9 cellular contexts compared by ENCODE assay signal in the genomic region with DNA sequence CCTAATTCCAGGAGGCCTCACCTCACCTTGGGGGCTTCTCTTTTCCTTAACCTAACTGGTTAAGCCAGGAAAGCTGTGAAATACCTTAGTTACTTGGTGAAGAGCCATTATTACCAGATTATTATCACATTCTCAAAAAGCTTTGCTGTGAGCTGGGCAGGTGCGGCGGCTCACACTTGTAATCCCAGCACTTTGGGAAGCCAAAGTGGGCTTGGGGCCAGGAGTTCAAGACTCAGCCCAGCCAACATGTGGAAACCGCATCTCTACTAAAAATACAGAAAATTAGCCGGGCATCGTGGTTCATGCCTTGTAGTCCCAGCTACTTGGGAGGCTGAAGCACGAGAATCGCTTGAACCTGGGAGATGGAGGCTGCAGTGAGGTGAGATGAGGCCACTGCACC.
A peak's percentile ranks its signal among the peaks of the same experiment; 100 is the strongest.
DNase-seq lines count a peak whose midpoint lies in the region; ATAC-seq, FAIRE-seq and TF ChIP-seq lines count a peak whose summit lies in the region.
"Had no signal": no experiment of that assay in that cellular context is flagged by ENCODE, and none has a peak within 500 bp of the region (broad histone marks: within the 10 kb centered on the region; RNA-seq: fewer than 3 reads in every experiment).

No MANE protein-coding gene starts in this region.

- peak overlapping the region; percentile 89 for H2BK120ac ChIP-seq in IMR-90 (ENCODE audit: low read depth, low read length)

- peak; percentile 27 for FAIRE-seq in G401.6 (lab: Jason Lieb, UNC)

- H3K9me3 ChIP-seq in IMR-90 (ENCODE audit: control insufficient read depth, insufficient read depth, low read length), result no peaks in the 10 kb centered on the region

- H3K79me1 ChIP-seq in IMR-90 (ENCODE audit: low read depth in 1 of 2, low read length in 2 of 2), result 0 out of 4 replicates have a peak, but pooled peaks cover 0 to 6% of the 10 kb centered on the region in 2 experiments

- intact Hi-C loops in IMR-90 (cut with micrococcal nuclease), result loop anchor here (5.0 kb wide), 1 partner anchor 100 kb away; a partner anchor contains a TSS
- intact Hi-C loops in activated naive CD4-positive, alpha-beta T cell treated with anti-CD3 and anti-CD28 coated beads for 36 hours (cut with micrococcal nuclease), result no loop called here

- TF ChIP-seq RAD21 in IMR-90 (IDR thresholded peaks at IDR 0.05; ENCODE audit: low read length), result no peak

- peak overlapping the region; percentile 18; the same call in 1 of the 2 replicates for H3K4me2 ChIP-seq in IMR-90 (ENCODE audit: low read depth, low read length)

- no peak for ATAC-seq in IMR-90 (ENCODE audit: low read depth)
- no peak for ATAC-seq in esophagus mucosa

- peak overlapping the region; percentile 83; the same call in 2 of the 3 replicates for H2BK15ac ChIP-seq in IMR-90 (ENCODE audit: low read depth, low read length)

- H3K36me3 Mint-ChIP-seq in activated naive CD4-positive, alpha-beta T cell treated with anti-CD3 and anti-CD28 coated beads for 36 hours (ENCODE audit: low read depth), result no peaks in the 10 kb centered on the region
- H3K36me3 Mint-ChIP-seq: naive thymus-derived CD8-positive, alpha-beta T cell had no signal

- no peaks in the 10 kb centered on the region for H3K27me3 ChIP-seq in IMR-90 (ENCODE audit: control insufficient read depth, insufficient read depth, low read length)
- H3K27me3 ChIP-seq in rectal smooth muscle tissue (ENCODE audit: control insufficient read depth, insufficient read depth, low read length), result no peaks in the 10 kb centered on the region

- WGBS in IMR-90 (ENCODE audit: extremely low coverage in 2 of 2, insufficient read length in 1 of 2), 2 experiments, result no CpG with 5 or more reads among the region's 7 CpGs

- in situ Hi-C loops in IMR-90 (cut with MboI; ENCODE audit: low sequenced_read_pairs), result loop anchor here (5.0 kb wide), 1 partner anchor 80 kb away; no protein-coding TSS in a partner anchor

- peak overlapping the region; percentile 90 for H3K27ac ChIP-seq in IMR-90 (ENCODE audit: insufficient read depth, low read length)
- peak overlapping the region; percentile 89 for H3K27ac ChIP-seq in epithelial cell of prostate
- H3K27ac ChIP-seq in rectal smooth muscle tissue (ENCODE audit: low read depth, low read length), result peak overlapping the region; percentile 96

- no peak for TF ChIP-seq POLR2A in IMR-90 (IDR thresholded peaks at IDR 0.05; ENCODE audit: low read depth, low read length)

- H4K8ac ChIP-seq in IMR-90 (ENCODE audit: low read depth in 2 of 2, low read length in 2 of 2), result peak overlapping the region; percentile 5 to 85

- H2AFZ ChIP-seq in IMR-90 (replicated peaks; ENCODE audit: low read length, poor library complexity), result no peak overlapping the region

- H3K9ac ChIP-seq in IMR-90 (ENCODE audit: low read depth, low read length) (peak overlapping the region; percentile 47; the same call in 1 of the 2 replicates), rectal smooth muscle tissue (ENCODE audit: low read length) (no peak overlapping the region)

- peak overlapping the region; percentile 94 for H2BK20ac ChIP-seq in IMR-90 (ENCODE audit: low read depth, low read length)

- peaks cover 10% of the 10 kb centered on the region for H3K4me1 Mint-ChIP-seq in activated naive CD4-positive, alpha-beta T cell treated with anti-CD3 and anti-CD28 coated beads for 36 hours (ENCODE audit: low read depth)

- CTCF ChIA-PET in IMR-90 (lab: Yijun Ruan, JAX), result no interaction called here
- CTCF ChIA-PET in activated naive CD4-positive, alpha-beta T cell treated with anti-CD3 and anti-CD28 coated beads for 36 hours (lab: Charles Lee), result no interaction called here

- H4K20me1 ChIP-seq in IMR-90 (ENCODE audit: insufficient read depth, low read length), result no peaks in the 10 kb centered on the region

- no peak for DNase-seq in IMR-90
- no peak for DNase-seq in epithelial cell of prostate (ENCODE audit: low read depth, low spot score)
- DNase-seq in NCI-H69 (lab: John Stamatoyannopoulos, UW), result no peak
- DNase-seq in NOMO-1 treated with dmso at 0.1 percent for 144 hours (lab: John Stamatoyannopoulos, UW; ENCODE audit: unreplicated experiment), result no peak
- no peak for DNase-seq in activated naive CD4-positive, alpha-beta T cell treated with anti-CD3 and anti-CD28 coated beads for 36 hours

- H3K14ac ChIP-seq in IMR-90 (replicated peaks; ENCODE audit: low read depth, low read length), result peak overlapping the region; percentile 74

- peak overlapping the region; percentile 90 for H3K18ac ChIP-seq in IMR-90 (ENCODE audit: low read depth, low read length)

- H3K4me3 Mint-ChIP-seq in activated naive CD4-positive, alpha-beta T cell treated with anti-CD3 and anti-CD28 coated beads for 36 hours, result no peak overlapping the region

- H3K23ac ChIP-seq in IMR-90 (ENCODE audit: low read depth, low read length), result peak overlapping the region; percentile 63

- no peak overlapping the region for H3K4me3 ChIP-seq in IMR-90 (ENCODE audit: insufficient read depth, low read depth, low read length)
- H3K4me3 ChIP-seq in rectal smooth muscle tissue (ENCODE audit: low read length), result no peak overlapping the region

- peaks cover 5% of the 10 kb centered on the region for H3K27me3 Mint-ChIP-seq in activated naive CD4-positive, alpha-beta T cell treated with anti-CD3 and anti-CD28 coated beads for 36 hours (ENCODE audit: low read depth)

- H3K27ac Mint-ChIP-seq in activated naive CD4-positive, alpha-beta T cell treated with anti-CD3 and anti-CD28 coated beads for 36 hours, result no peak overlapping the region

- peak overlapping the region; percentile 88 for H4K5ac ChIP-seq in IMR-90 (ENCODE audit: low read depth, low read length)

- peak overlapping the region; percentile 95 for H3K4ac ChIP-seq in IMR-90 (ENCODE audit: low read depth, low read length)

- peak overlapping the region; percentile 69 for H2AK5ac ChIP-seq in IMR-90 (ENCODE audit: low read depth, low read length)

- peak overlapping the region; percentile 96 for H2BK5ac ChIP-seq in IMR-90 (ENCODE audit: low read depth, low read length, poor library complexity, severe bottlenecking)

- peak overlapping the region; percentile 63 for H3K56ac ChIP-seq in IMR-90 (ENCODE audit: extremely low read depth, insufficient read depth, low read length)

- dilution Hi-C loops in IMR-90 (cut with HindIII; ENCODE audit: low sequenced_read_pairs, unreplicated experiment), result no loop called here

- TF ChIP-seq CTCF in IMR-90 (conservative IDR thresholded peaks at IDR 0.05; ENCODE audit: low read depth, low read length), result no peak

- peaks cover 13% of the 10 kb centered on the region for H3K9me1 ChIP-seq in IMR-90 (ENCODE audit: insufficient read depth, low read length)

- H3K9me3 Mint-ChIP-seq in activated naive CD4-positive, alpha-beta T cell treated with anti-CD3 and anti-CD28 coated beads for 36 hours, result no peaks in the 10 kb centered on the region
- H3K9me3 Mint-ChIP-seq: naive thymus-derived CD8-positive, alpha-beta T cell had no signal

- H3K4me1 ChIP-seq in IMR-90 (ENCODE audit: control insufficient read depth, insufficient read depth, low read length), result peaks cover 24% of the 10 kb centered on the region
- peaks cover 13% of the 10 kb centered on the region for H3K4me1 ChIP-seq in rectal smooth muscle tissue (ENCODE audit: control insufficient read depth, insufficient read depth, low read length)

- H2AK9ac ChIP-seq in IMR-90 (replicated peaks; ENCODE audit: low read depth, low read length, poor library complexity), result peak overlapping the region; percentile 78

- H4K91ac ChIP-seq in IMR-90 (ENCODE audit: insufficient read depth, low read depth, low read length), result peak overlapping the region; percentile 82

- POLR2A ChIA-PET in IMR-90 (lab: Charles Lee; ENCODE audit: unreplicated experiment), result interaction anchor here (0.7 to 1.5 kb wide), 2 partner anchors 56 to 104 kb away, joined by 4 read pairs; no protein-coding TSS in a partner anchor

- no peaks in the 10 kb centered on the region for H3K36me3 ChIP-seq in IMR-90 (ENCODE audit: control insufficient read depth, insufficient read depth, low read length)
- H3K36me3 ChIP-seq in rectal smooth muscle tissue (ENCODE audit: control insufficient read depth, insufficient read depth, low read length), result no peaks in the 10 kb centered on the region

- BruUV-seq in IMR-90 (replicated peaks; lab: Mats Ljungman, UMichigan), result no TSS peak

TF ChIP-seq in IMR-90, 13 proteins besides CTCF, POLR2A, EP300 and RAD21:
- no peak for TF ChIP-seq MAZ (IDR thresholded peaks at IDR 0.05; ENCODE audit: borderline replicate concordance, low read depth, low read length)
- no peak for TF ChIP-seq CEBPB (IDR thresholded peaks at IDR 0.05; ENCODE audit: low read depth, low read length)
- TF ChIP-seq MAFK (IDR thresholded peaks at IDR 0.05; ENCODE audit: low read depth, low read length), result no peak
